ENCODE assay signal across 20 cellular contexts in the genomic region with DNA sequence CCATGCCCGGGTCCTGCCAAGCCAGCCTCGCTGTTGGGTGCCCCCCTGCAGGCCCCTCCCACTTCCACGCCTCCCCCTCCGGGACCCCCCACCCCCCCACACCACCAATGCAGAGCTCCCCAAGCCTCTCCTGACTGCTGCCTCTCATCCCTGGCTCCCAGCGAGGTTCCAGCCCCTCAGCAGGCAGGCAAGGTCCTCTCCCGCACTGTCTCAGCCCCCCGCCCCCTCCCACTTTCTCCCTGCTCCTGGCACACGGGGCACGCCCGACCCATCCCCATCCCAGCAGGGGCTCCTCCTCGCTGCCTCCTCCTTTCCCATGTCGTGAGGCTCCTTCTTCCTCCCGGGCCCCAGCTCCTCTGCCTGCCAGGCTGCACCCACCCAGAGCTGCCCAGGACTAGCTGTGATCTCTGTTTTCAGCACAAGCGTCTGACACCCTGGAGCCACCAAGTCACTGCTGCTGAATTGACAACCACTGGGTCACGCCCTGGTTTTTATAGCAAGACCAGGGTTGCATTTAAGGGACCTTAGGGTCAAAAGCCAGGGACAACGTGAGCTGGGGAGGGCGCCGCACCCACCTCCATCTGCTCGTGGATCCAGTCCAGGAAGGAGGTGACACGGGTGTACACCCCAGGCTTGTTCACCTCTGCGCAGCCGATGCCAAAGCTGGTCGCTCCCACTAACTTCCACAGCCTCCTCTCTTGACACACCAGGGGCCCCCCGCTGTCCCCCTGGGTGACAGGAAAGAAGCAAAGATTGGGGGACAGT. TPM values are rescaled to one million over a fixed set of nuclear protein-coding genes. Genes with fewer than 3 reads are reported as not detected.
DNase-seq lines count a peak whose midpoint lies in the region; ATAC-seq and TF ChIP-seq lines count a peak whose summit lies in the region.
"Had no signal": no experiment of that assay in that cellular context is flagged by ENCODE, and none has a peak within 500 bp of the region (broad histone marks: within the 10 kb centered on the region; RNA-seq: fewer than 3 reads in every experiment).

No MANE protein-coding gene starts in this region.

- no peaks in the 10 kb centered on the region for H3K27me3 Mint-ChIP-seq in activated T-cell treated with anti-CD3 and anti-CD28 coated beads, Interleukin-2, amount 50 U/mL, for 24 hours
- no peaks in the 10 kb centered on the region for H3K27me3 Mint-ChIP-seq in CD4-positive, alpha-beta T cell

- CTCF ChIA-PET in CD4-positive, alpha-beta T cell (lab: Charles Lee): interaction anchor here (0.5 kb wide), 1 partner anchor 75 kb away, joined by 3 read pairs; no protein-coding TSS in a partner anchor

- peak overlapping the region in 1 of 4 donors; percentile 13 for H3K4me3 ChIP-seq in transverse colon
- H3K4me3 ChIP-seq: esophagus squamous epithelium, psoas muscle, uterus had no signal

- H3K36me3 ChIP-seq in transverse colon: no peaks in the 10 kb centered on the region
- H3K36me3 ChIP-seq: esophagus squamous epithelium, uterus had no signal

- POLR2A ChIA-PET in CD4-positive, alpha-beta T cell (lab: Charles Lee): interaction anchor here (2.1 kb wide), 1 partner anchor 28 kb away, joined by 6 read pairs; the partner anchor contains the start of gene UBASH3A

- in situ Hi-C loops in transverse colon (cut with MboI; ENCODE audit: low pct_ligation_motif_present in 1 of 4, low pct_unique_long_range_greater_than_20kb in 1 of 4, low sequenced_read_pairs in 3 of 4): no loop called here

- H3K9me3 Mint-ChIP-seq in activated T-cell treated with anti-CD3 and anti-CD28 coated beads, Interleukin-2, amount 50 U/mL, for 24 hours: no peaks in the 10 kb centered on the region
- H3K9me3 Mint-ChIP-seq in CD4-positive, alpha-beta T cell: no peaks in the 10 kb centered on the region
- H3K9me3 Mint-ChIP-seq: CD8-positive, alpha-beta memory T cell; natural killer cell had no signal

- 34% methylated on average over 19 of the region's 24 CpGs; no CpG with 5 or more reads in 1 of the 2 donors for WGBS in transverse colon (ENCODE audit: low coverage in 1 of 2), 2 donors

- no peak for DNase-seq in activated T-cell treated with anti-CD3 and anti-CD28 coated beads, Interleukin-2, amount 50 U/mL, for 24 hours
- DNase-seq in activated T-cell treated with anti-CD3 and anti-CD28 coated beads for 4 hours (no peak), left kidney (ENCODE audit: low read depth, low spot score) (peak; percentile 56), transverse colon (peak; percentile 79)
- no peak for DNase-seq in CD4-positive, alpha-beta T cell
- DNase-seq: caudate nucleus; effector CD4-positive, alpha-beta T cell; esophagus squamous epithelium; Kasumi-1; natural killer cell; NCI-H146; NCI-H510A; psoas muscle; T1000; uterus had no signal

- peak; percentile 78 for TF ChIP-seq POLR2A in transverse colon (IDR thresholded peaks at IDR 0.05)

- H3K9me3 ChIP-seq in transverse colon: no peaks in the 10 kb centered on the region
- H3K9me3 ChIP-seq in CD4-positive, alpha-beta T cell (ENCODE audit: control insufficient read depth, low read length): no peaks in the 10 kb centered on the region
- H3K9me3 ChIP-seq: esophagus squamous epithelium, psoas muscle, uterus had no signal

- peak overlapping the region; percentile 97 for H3K27ac Mint-ChIP-seq in activated T-cell treated with anti-CD3 and anti-CD28 coated beads, Interleukin-2, amount 50 U/mL, for 24 hours
- H3K27ac Mint-ChIP-seq in CD4-positive, alpha-beta T cell: no peak overlapping the region
- H3K27ac Mint-ChIP-seq: natural killer cell had no signal

- peak; percentile 35 for TF ChIP-seq EP300 in transverse colon (IDR thresholded peaks at IDR 0.05; ENCODE audit: low read depth)

- peaks cover 7% of the 10 kb centered on the region for H3K36me3 Mint-ChIP-seq in activated T-cell treated with anti-CD3 and anti-CD28 coated beads, Interleukin-2, amount 50 U/mL, for 24 hours (ENCODE audit: low read depth)
- H3K36me3 Mint-ChIP-seq in CD4-positive, alpha-beta T cell (ENCODE audit: low read depth): no peaks in the 10 kb centered on the region
- H3K36me3 Mint-ChIP-seq: CD8-positive, alpha-beta memory T cell; natural killer cell had no signal

- peaks cover 52% of the 10 kb centered on the region for H3K4me1 Mint-ChIP-seq in activated T-cell treated with anti-CD3 and anti-CD28 coated beads, Interleukin-2, amount 50 U/mL, for 24 hours (ENCODE audit: low read depth)
- H3K4me1 Mint-ChIP-seq in CD4-positive, alpha-beta T cell (ENCODE audit: low read depth): peaks cover 5% of the 10 kb centered on the region

- no peaks in the 10 kb centered on the region for H3K27me3 ChIP-seq in transverse colon
- no peaks in the 10 kb centered on the region for H3K27me3 ChIP-seq in CD4-positive, alpha-beta T cell (ENCODE audit: control insufficient read depth, insufficient read depth, low read length)
- H3K27me3 ChIP-seq: uterus had no signal

- H3K4me3 Mint-ChIP-seq in activated T-cell treated with anti-CD3 and anti-CD28 coated beads, Interleukin-2, amount 50 U/mL, for 24 hours: peak overlapping the region; percentile 70
- H3K4me3 Mint-ChIP-seq in CD4-positive, alpha-beta T cell: no peak overlapping the region
- H3K4me3 Mint-ChIP-seq: CD8-positive, alpha-beta memory T cell; natural killer cell had no signal

- H3K4me1 ChIP-seq in transverse colon: peaks cover 0 to 21% (median 16%) of the 10 kb centered on the region in 4 donors
- H3K4me1 ChIP-seq: psoas muscle, uterus had no signal

- intact Hi-C loops in transverse colon (cut with DNase I; ENCODE audit: low total_unique reads): no loop called here
- intact Hi-C loops in CD4-positive, alpha-beta T cell (cut with DNase I, micrococcal nuclease): loop anchor here in 1 of 2 experiments (10.0 kb wide), 1 partner anchor 49 kb away; no protein-coding TSS in a partner anchor

- no peak for TF ChIP-seq CTCF in VCaP (conservative IDR thresholded peaks at IDR 0.05)
- no peak for TF ChIP-seq CTCF in transverse colon (IDR thresholded peaks at IDR 0.05)
- no peak for TF ChIP-seq CTCF in CD4-positive, alpha-beta T cell (IDR thresholded peaks at IDR 0.05)

- ATAC-seq in HG03521 (IDR thresholded peaks at IDR 0.05; ENCODE audit: unreplicated experiment): no peak
- no peak for ATAC-seq in HG03469 (IDR thresholded peaks at IDR 0.05; ENCODE audit: unreplicated experiment)
- no peak for ATAC-seq in CD4-positive, alpha-beta T cell (ENCODE audit: poor library complexity)
- ATAC-seq: natural killer cell, psoas muscle had no signal

- H3K27ac ChIP-seq in VCaP (peak overlapping the region; percentile 66), transverse colon (peak overlapping the region; percentile 41 to 71 (median 62))
- H3K27ac ChIP-seq in CD4-positive, alpha-beta T cell (ENCODE audit: low read depth, low read length): no peak overlapping the region
- H3K27ac ChIP-seq: esophagus squamous epithelium, psoas muscle, uterus had no signal

RNA-seq across cellular contexts. Expression of gene TFF1, which starts 9.0 kb away (rescaled TPM):
- total RNA-seq in transverse colon: 10 to 100 TPM in 2 of 4 donors, 1 to 10 TPM in 1, not detected in 1; 8.6 to 45.3 (median 25.8) TPM
- not detected for total RNA-seq in CD4-positive, alpha-beta T cell
- total RNA-seq: CD8-positive, alpha-beta memory T cell; esophagus squamous epithelium; lung microvascular endothelial cell; natural killer cell; psoas muscle; uterus had no signal

RNA-seq across cellular contexts. Expression of gene TMPRSS3, which starts 20.5 kb away (rescaled TPM):
- total RNA-seq in transverse colon: 1 to 10 TPM in 1 of 4 donors, under 1 TPM in 1, not detected in 2; 0.68 to 1.3 TPM
- 1 to 10 TPM; 1.5 TPM for total RNA-seq in CD4-positive, alpha-beta T cell
- total RNA-seq: lung microvascular endothelial cell had no signal

RNA-seq across cellular contexts. Expression of gene TFF2, which starts 24.5 kb away (rescaled TPM):
- total RNA-seq in transverse colon: under 1 TPM in 1 of 4 donors, not detected in 3; 0.68 TPM
- not detected for total RNA-seq in CD4-positive, alpha-beta T cell
- total RNA-seq: CD8-positive, alpha-beta memory T cell; lung microvascular endothelial cell; natural killer cell; psoas muscle; uterus had no signal

RNA-seq across cellular contexts. Expression of gene UBASH3A, which starts 28.4 kb away (rescaled TPM):
- 1 to 10 TPM in 1 of 4 donors, under 1 TPM in 2, not detected in 1; 0.37 to 3.0 (median 0.82) TPM for total RNA-seq in transverse colon
- total RNA-seq in CD4-positive, alpha-beta T cell: 10 to 100 TPM; 59.7 to 60.8 TPM
- total RNA-seq: lung microvascular endothelial cell had no signal

Comparison
In these comparisons a context has a peak if more than half of its experiments do, and no peak if none do; other contexts are left out.
1. DNase-seq: peak in left kidney (single experiment) and transverse colon (single experiment); none in activated T-cell treated with anti-CD3 and anti-CD28 coated beads, Interleukin-2, amount 50 U/mL, for 24 hours (single experiment), activated T-cell treated with anti-CD3 and anti-CD28 coated beads for 4 hours (single experiment) and CD4-positive, alpha-beta T cell (0 of 10).